ENCODE assay signal across 18 cellular contexts in genomic region chr4:26124753-26125236, GRCh38.
A peak's percentile ranks its signal among the peaks of the same experiment; 100 is the strongest.
DNase-seq lines count a peak whose midpoint lies in the region; TF ChIP-seq lines count a peak whose summit lies in the region.
"Had no signal": no experiment of that assay in that cellular context is flagged by ENCODE, and none has a peak within 500 bp of the region (broad histone marks: within the 10 kb centered on the region; RNA-seq: fewer than 3 reads in every experiment).

No MANE protein-coding gene starts in this region.

- no peaks in the 10 kb centered on the region for H3K27me3 ChIP-seq in breast epithelium
- H3K27me3 ChIP-seq in ascending aorta, result no peaks in the 10 kb centered on the region
- H3K27me3 ChIP-seq: suprapubic skin had no signal

- DNase-seq in T47D (ENCODE audit: low read depth in 1 of 2, low spot score in 1 of 2) (peak; percentile 9 to 46), breast epithelium (ENCODE audit: low spot score in 2 of 2) (no peak), RKO (ENCODE audit: low spot score) (peak; percentile 62), fibroblast of peridontal ligament (ENCODE audit: extremely low read depth) (peak; percentile 61), NCI-H774 (lab: John Stamatoyannopoulos, UW) (no peak), cortex of kidney (lab: John Stamatoyannopoulos, UW) (no peak), ascending aorta (ENCODE audit: low spot score in 2 of 2) (no peak), OCI-M2 (lab: John Stamatoyannopoulos, UW; ENCODE audit: unreplicated experiment) (no peak)
- DNase-seq: activated CD4-positive, alpha-beta T cell treated with anti-CD3 and anti-CD28 coated beads, Interleukin-2, amount 50 U/mL, for 48 hours; activated T-cell treated with anti-CD3 and anti-CD28 coated beads, Interleukin-2, amount 50 U/mL, for 72 hours; amniotic stem cell; COR-L47; hippocampal formation; lower lobe of right lung; NCI-H1105; NCI-H2171 had no signal

- H3K36me3 ChIP-seq in breast epithelium (no peaks in the 10 kb centered on the region), ascending aorta (no peaks in the 10 kb centered on the region)
- H3K36me3 ChIP-seq: lower lobe of right lung, suprapubic skin had no signal

- no peak overlapping the region for H3K27ac ChIP-seq in breast epithelium
- no peak overlapping the region for H3K27ac ChIP-seq in ascending aorta
- H3K27ac ChIP-seq: epithelial cell of prostate, lower lobe of right lung, suprapubic skin had no signal

- H3K4me1 ChIP-seq in breast epithelium (no peaks in the 10 kb centered on the region), ascending aorta (no peaks in the 10 kb centered on the region)
- H3K4me1 ChIP-seq: lower lobe of right lung had no signal

- no peak for TF ChIP-seq POLR2A in breast epithelium (IDR thresholded peaks at IDR 0.05)

- no peaks in the 10 kb centered on the region for H3K9me3 ChIP-seq in breast epithelium
- no peaks in the 10 kb centered on the region for H3K9me3 ChIP-seq in ascending aorta
- H3K9me3 ChIP-seq: lower lobe of right lung, suprapubic skin had no signal

- in situ Hi-C loops in T47D (cut with HindIII; ENCODE audit: low pct_unique_long_range_greater_than_20kb, low sequenced_read_pairs), result no loop called here

- TF ChIP-seq CTCF in breast epithelium (IDR thresholded peaks at IDR 0.05) (no peak), ascending aorta (IDR thresholded peaks at IDR 0.05) (no peak)

- intact Hi-C loops in breast epithelium (cut with DNase I; ENCODE audit: low total_unique reads) (no loop called here), ascending aorta (cut with DNase I) (no loop called here)

- no peak overlapping the region for H3K4me3 ChIP-seq in breast epithelium
- no peak overlapping the region for H3K4me3 ChIP-seq in ascending aorta
- H3K4me3 ChIP-seq: lower lobe of right lung, suprapubic skin had no signal

Comparison
In these comparisons a context has a peak if more than half of its experiments do, and no peak if none do; other contexts are left out.
1. DNase-seq: peak in T47D (2 of 2), RKO (single experiment) and fibroblast of peridontal ligament (single experiment); none in breast epithelium (0 of 2), NCI-H774 (single experiment), cortex of kidney (single experiment), ascending aorta (0 of 2) and OCI-M2 (single experiment).